ENCODE assay signal across 9 cellular contexts in genomic region chr12:116687888-116688287, GRCh38. TPM values are rescaled to one million over a fixed set of nuclear protein-coding genes. Genes with fewer than 3 reads are reported as not detected.
A peak's percentile ranks its signal among the peaks of the same experiment; 100 is the strongest.
DNase-seq lines count a peak whose midpoint lies in the region; ATAC-seq and TF ChIP-seq lines count a peak whose summit lies in the region.
"Had no signal": no experiment of that assay in that cellular context is flagged by ENCODE, and none has a peak within 500 bp of the region (broad histone marks: within the 10 kb centered on the region; RNA-seq: fewer than 3 reads in every experiment).

No MANE protein-coding gene starts in this region.

- no peaks in the 10 kb centered on the region for H3K9me3 ChIP-seq in heart right ventricle

- H3K36me3 ChIP-seq in heart right ventricle: no peaks in the 10 kb centered on the region

- H3K27ac ChIP-seq in heart right ventricle: no peak overlapping the region
- H3K27ac ChIP-seq: SK-N-MC had no signal

- TF ChIP-seq CTCF in GM10248 (IDR thresholded peaks at IDR 0.05; ENCODE audit: control extremely low read depth, extremely low read depth, low read depth, missing control alignments): peak; percentile 25
- peak; percentile 49 for TF ChIP-seq CTCF in activated CD8-positive, alpha-beta T cell treated with anti-CD3 and anti-CD28 coated beads for 36 hours (IDR thresholded peaks at IDR 0.05)
- TF ChIP-seq CTCF in heart right ventricle (IDR thresholded peaks at IDR 0.05): peak; percentile 12 to 70 (median 53)

- CTCF ChIA-PET in GM10248 (lab: Yijun Ruan, JAX): interaction anchor here (0.8 to 3.2 kb wide), 6 partner anchors 9 to 704 kb away, joined by 3 to 13 read pairs (median 8); partner anchors contain the start of gene MAP1LC3B2
- CTCF ChIA-PET in activated CD8-positive, alpha-beta T cell treated with anti-CD3 and anti-CD28 coated beads for 36 hours (lab: Charles Lee): interaction anchor here (0.7 to 1.6 kb wide), 7 partner anchors 10 to 690 kb away, joined by 3 to 7 read pairs (median 5); no protein-coding TSS in a partner anchor

- DNase-seq in GM10248 (ENCODE audit: extremely low spot score) (peak; percentile 46), heart right ventricle (peak; percentile 29 to 65), G401 (ENCODE audit: low spot score) (no peak), middle frontal gyrus (ENCODE audit: extremely low spot score, low spot score) (no peak), NCI-H345 (lab: John Stamatoyannopoulos, UW) (no peak)
- DNase-seq in activated CD8-positive, alpha-beta T cell treated with anti-CD3 and anti-CD28 coated beads for 36 hours: peak; percentile 54
- DNase-seq in stimulated activated CD4-positive, alpha-beta T cell treated with anti-CD3 and anti-CD28 coated beads, Interleukin-2, amount 100 ng/mL, for 48 hours: peak; percentile 32 to 44

- intact Hi-C loops in activated CD8-positive, alpha-beta T cell treated with anti-CD3 and anti-CD28 coated beads for 36 hours (cut with micrococcal nuclease): no loop called here
- intact Hi-C loops in heart right ventricle (cut with DNase I): loop anchor here in 2 of 10 donors (10.0 kb wide), 3 partner anchors 153 to 693 kb away; partner anchors contain the start of gene MED13L (in 1 of the 2)

- in situ Hi-C loops in G401 (cut with HindIII; ENCODE audit: low sequenced_read_pairs): no loop called here

- H3K27me3 Mint-ChIP-seq in activated CD8-positive, alpha-beta T cell treated with anti-CD3 and anti-CD28 coated beads for 36 hours: peaks cover 3% of the 10 kb centered on the region

- WGBS in heart right ventricle, 2 donors: 60 to 69% methylated on average over 11 of the region's 11 CpGs

- POLR2A ChIA-PET in GM10248 (lab: Yijun Ruan, JAX): no interaction called here
- POLR2A ChIA-PET in activated CD8-positive, alpha-beta T cell treated with anti-CD3 and anti-CD28 coated beads for 36 hours (lab: Charles Lee): interaction anchor here (0.9 kb wide), 1 partner anchor 19 kb away, joined by 3 read pairs; no protein-coding TSS in a partner anchor

- peak; percentile 66 for ATAC-seq in activated CD8-positive, alpha-beta T cell treated with anti-CD3 and anti-CD28 coated beads for 36 hours
- ATAC-seq in heart right ventricle: peak; percentile 63 to 86 (median 78)

- H3K4me3 ChIP-seq in heart right ventricle: no peak overlapping the region
- H3K4me3 ChIP-seq: SK-N-MC had no signal

- no peaks in the 10 kb centered on the region for H3K9me3 Mint-ChIP-seq in activated CD8-positive, alpha-beta T cell treated with anti-CD3 and anti-CD28 coated beads for 36 hours

- H3K4me3 Mint-ChIP-seq in activated CD8-positive, alpha-beta T cell treated with anti-CD3 and anti-CD28 coated beads for 36 hours: no peak overlapping the region

- H3K27ac Mint-ChIP-seq in activated CD8-positive, alpha-beta T cell treated with anti-CD3 and anti-CD28 coated beads for 36 hours: no peak overlapping the region

- H3K36me3 Mint-ChIP-seq in activated CD8-positive, alpha-beta T cell treated with anti-CD3 and anti-CD28 coated beads for 36 hours (ENCODE audit: low read depth): no peaks in the 10 kb centered on the region

- peak; percentile 30; the same call in 1 of the 2 replicates for TF ChIP-seq RAD21 in Ishikawa (IDR thresholded peaks at IDR 0.05; ENCODE audit: low read depth)

- H3K4me1 Mint-ChIP-seq in activated CD8-positive, alpha-beta T cell treated with anti-CD3 and anti-CD28 coated beads for 36 hours (ENCODE audit: low read depth): no peaks in the 10 kb centered on the region

- H3K27me3 ChIP-seq in heart right ventricle: peaks cover 0 to 27% (median 19%) of the 10 kb centered on the region in 7 donors

- no peak for TF ChIP-seq EP300 in Ishikawa (IDR thresholded peaks at IDR 0.05; ENCODE audit: borderline replicate concordance)

- H3K4me1 ChIP-seq in heart right ventricle: peaks cover 0 to 11% (median 2%) of the 10 kb centered on the region in 9 donors

TF ChIP-seq in Ishikawa, 13 proteins besides CTCF, POLR2A, EP300 and RAD21:
- TF ChIP-seq USF1 (IDR thresholded peaks at IDR 0.05) (no peak), MAX (IDR thresholded peaks at IDR 0.05) (peak; percentile 61), CREB1 (IDR thresholded peaks at IDR 0.05; ENCODE audit: low read depth) (no peak), FOXM1 (IDR thresholded peaks at IDR 0.05; ENCODE audit: borderline replicate concordance, low read depth) (no peak)

RNA-seq across cellular contexts. Expression of gene SPRING1, which starts 50.0 kb away (rescaled TPM):
- 10 to 100 TPM; 16.0 to 17.2 TPM for total RNA-seq in activated CD8-positive, alpha-beta T cell treated with anti-CD3 and anti-CD28 coated beads for 36 hours
- total RNA-seq in heart right ventricle: 10 to 100 TPM in 6 of 10 donors, 1 to 10 TPM in 4; 6.2 to 19.5 (median 10.5) TPM
- polyA plus RNA-seq in heart right ventricle: 10 to 100 TPM in 1 of 2 donors, 1 to 10 TPM in 1; 8.1 to 13.1 TPM
- total RNA-seq in G401 (2014; rRNA removed; shearing (Covaris generic)): 37.4 and 46.3 TPM in 2 replicates

RNA-seq across cellular contexts. Expression of gene RNFT2, which starts 50.2 kb away (rescaled TPM):
- 10 to 100 TPM; 10.7 to 11.6 TPM for total RNA-seq in activated CD8-positive, alpha-beta T cell treated with anti-CD3 and anti-CD28 coated beads for 36 hours
- total RNA-seq in heart right ventricle: 1 to 10 TPM in 7 of 10 donors, under 1 TPM in 3; 0.53 to 2.2 (median 1.6) TPM
- 1 to 10 TPM in 1 of 2 donors, under 1 TPM in 1; 0.46 to 2.0 TPM for polyA plus RNA-seq in heart right ventricle
- total RNA-seq in G401 (2014; rRNA removed; shearing (Covaris generic)): 5.3 and 7.8 TPM in 2 replicates

Comparison
In these comparisons a context has a peak if more than half of its experiments do, and no peak if none do; other contexts are left out.
1. DNase-seq: peak in GM10248 (single experiment), activated CD8-positive, alpha-beta T cell treated with anti-CD3 and anti-CD28 coated beads for 36 hours (single experiment), heart right ventricle (2 of 2) and stimulated activated CD4-positive, alpha-beta T cell treated with anti-CD3 and anti-CD28 coated beads, Interleukin-2, amount 100 ng/mL, for 48 hours (2 of 2); none in G401 (single experiment), middle frontal gyrus (single experiment) and NCI-H345 (single experiment).
2. Peak in every context shown above with its lines, with median percentiles within 50 percentile points of each other: CTCF ChIP-seq.